1 cellular context compared by ENCODE assay signal in the genomic region with DNA sequence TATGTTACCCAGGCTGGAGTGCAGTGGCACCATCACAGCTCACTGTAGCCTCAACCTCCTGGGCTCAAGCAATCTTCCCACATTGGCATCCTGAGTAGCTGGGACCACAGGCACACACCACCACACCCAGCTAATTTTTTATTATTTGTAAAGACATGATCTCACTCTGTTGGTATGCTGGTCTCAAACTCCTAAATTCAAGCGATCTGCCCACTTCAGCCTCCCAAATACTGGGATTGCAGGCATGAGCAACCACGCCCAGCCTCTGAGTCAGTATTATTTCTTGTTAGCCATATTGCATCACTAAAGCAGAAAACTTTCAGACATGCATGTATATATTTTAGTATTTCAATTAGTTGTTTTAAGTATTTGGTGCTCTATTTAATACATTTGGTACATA.
TF ChIP-seq lines count a peak whose summit lies in the region.

No MANE protein-coding gene starts in this region.

TF ChIP-seq in HepG2, 621 proteins besides CTCF, POLR2A, EP300 and RAD21 (continued from another document):
- TF ChIP-seq ZNF800 (CRISPR knock-in tag; IDR thresholded peaks at IDR 0.05) (no peak), MIER3 (CRISPR knock-in tag; IDR thresholded peaks at IDR 0.05; ENCODE audit: borderline replicate concordance) (no peak), DR1 (CRISPR knock-in tag; IDR thresholded peaks at IDR 0.05) (no peak)
TF ChIP-seq in HepG2: peak in this region for 1.
